Comparison of ENCODE assay signal across 3 cellular contexts in genomic region chr2:86739889-86740288, GRCh38. TPM values are rescaled to one million over a fixed set of nuclear protein-coding genes. Genes with fewer than 3 reads are reported as not detected.
"Had no signal": no experiment of that assay in that cellular context is flagged by ENCODE, and none has a peak within 500 bp of the region (broad histone marks: within the 10 kb centered on the region; RNA-seq: fewer than 3 reads in every experiment).

No MANE protein-coding gene starts in this region.

RNA-seq across cellular contexts. Expression of gene CD8A, which starts 50.8 kb away (rescaled TPM):
- total RNA-seq: LHCN-M2, M059J, MCF 10A had no signal
